In genomic region chr3:155512867-155513261, GRCh38 we compare ENCODE assay signal across 26 cellular contexts.
DNase-seq lines count a peak whose midpoint lies in the region; ATAC-seq, FAIRE-seq and TF ChIP-seq lines count a peak whose summit lies in the region.
"Had no signal": no experiment of that assay in that cellular context is flagged by ENCODE, and none has a peak within 500 bp of the region (broad histone marks: within the 10 kb centered on the region; RNA-seq: fewer than 3 reads in every experiment).

No MANE protein-coding gene starts in this region.

- no peak overlapping the region for H2BK20ac ChIP-seq in H1 (ENCODE audit: low read length)

- H3K9me3 Mint-ChIP-seq in MCF 10A (ENCODE audit: unreplicated experiment) (no peaks in the 10 kb centered on the region), endothelial cell (ENCODE audit: unreplicated experiment) (no peaks in the 10 kb centered on the region)

- 0 out of 2 replicates have a peak overlapping the region, but pooled peaks have one; percentile 4 for H2AK5ac ChIP-seq in H1 (ENCODE audit: low read depth, low read length)

- H3K36me3 Mint-ChIP-seq in MCF 10A (ENCODE audit: insufficient read depth, unreplicated experiment) (no peaks in the 10 kb centered on the region), endothelial cell (ENCODE audit: low read depth, unreplicated experiment) (peaks cover 36% of the 10 kb centered on the region)
- H3K36me3 Mint-ChIP-seq: CD8-positive, alpha-beta T cell; IgD-negative memory B cell had no signal

- H3K36me3 ChIP-seq in breast epithelium (no peaks in the 10 kb centered on the region), H1 (ENCODE audit: control insufficient read depth in 2 of 4, insufficient read depth in 4 of 4, low read length in 3 of 4) (peaks cover 0 to 12% (median 5%) of the 10 kb centered on the region in 4 experiments; a peak in 3 of 8 replicates), esophagus squamous epithelium (no peaks in the 10 kb centered on the region), smooth muscle cell (ENCODE audit: low read depth) (no peaks in the 10 kb centered on the region)

- no peak for ATAC-seq in GM18520 (IDR thresholded peaks at IDR 0.05; ENCODE audit: unreplicated experiment)
- ATAC-seq: CD8-positive, alpha-beta T cell; GM12878 had no signal

- H2AFZ ChIP-seq in H1 (ENCODE audit: low read length) (no peak overlapping the region), smooth muscle cell (ENCODE audit: low read depth) (peak overlapping the region; percentile 13)
- H2AFZ ChIP-seq: PC-9 had no signal

- H4K20me1 ChIP-seq in H1 (replicated peaks in 1 of 2; ENCODE audit: control insufficient read depth in 1 of 2, insufficient read depth in 2 of 2, low read length in 2 of 2) (no peaks in the 10 kb centered on the region), smooth muscle cell (ENCODE audit: low read depth) (no peaks in the 10 kb centered on the region)

- no peaks in the 10 kb centered on the region for H3K27me3 ChIP-seq in breast epithelium
- H3K27me3 ChIP-seq in H1 (replicated peaks in 1 of 4; ENCODE audit: control insufficient read depth in 3 of 4, extremely low read depth in 1 of 4, insufficient read depth in 3 of 4, low read length in 3 of 4), result no peaks in the 10 kb centered on the region
- H3K27me3 ChIP-seq in esophagus squamous epithelium, result no peaks in the 10 kb centered on the region
- no peaks in the 10 kb centered on the region for H3K27me3 ChIP-seq in smooth muscle cell (ENCODE audit: low read depth)

- H3K27me3 Mint-ChIP-seq in MCF 10A (ENCODE audit: insufficient read depth, unreplicated experiment) (no peaks in the 10 kb centered on the region), endothelial cell (ENCODE audit: unreplicated experiment) (no peaks in the 10 kb centered on the region)
- H3K27me3 Mint-ChIP-seq: B cell had no signal

- H3K4ac ChIP-seq in H1 (replicated peaks; ENCODE audit: insufficient read length, low read depth, low read length), result no peak overlapping the region

- H3K27ac Mint-ChIP-seq in MCF 10A (ENCODE audit: low read depth, unreplicated experiment), result peak overlapping the region; percentile 70
- H3K27ac Mint-ChIP-seq in endothelial cell (ENCODE audit: unreplicated experiment), result no peak overlapping the region
- H3K27ac Mint-ChIP-seq: B cell; CD8-positive, alpha-beta T cell; IgD-negative memory B cell had no signal

- H3K4me1 ChIP-seq in breast epithelium (no peaks in the 10 kb centered on the region), H1 (replicated peaks in 1 of 4; ENCODE audit: control insufficient read depth in 3 of 4, insufficient read depth in 4 of 4, low read length in 3 of 4) (peaks cover 0 to 5% (median 1%) of the 10 kb centered on the region in 4 experiments; a peak in 3 of 7 replicates), esophagus squamous epithelium (peaks cover 0 to 24% (median 0%) of the 10 kb centered on the region in 3 donors), smooth muscle cell (ENCODE audit: low read depth) (no peaks in the 10 kb centered on the region)
- H3K4me1 ChIP-seq: Caco-2 had no signal

- TF ChIP-seq CTCF in MCF 10A (IDR thresholded peaks at IDR 0.05; ENCODE audit: unreplicated experiment) (no peak), breast epithelium (IDR thresholded peaks at IDR 0.05) (no peak), H1 (IDR thresholded peaks at IDR 0.05; ENCODE audit: control extremely low read depth in 1 of 3, insufficient read depth in 1 of 3, low read depth in 1 of 3, low read length in 3 of 3) (no peak), esophagus squamous epithelium (IDR thresholded peaks at IDR 0.05) (no peak), smooth muscle cell (IDR thresholded peaks at IDR 0.05; ENCODE audit: borderline replicate concordance, insufficient read depth, poor library complexity, severe bottlenecking) (no peak), endothelial cell (IDR thresholded peaks at IDR 0.05; ENCODE audit: unreplicated experiment) (no peak)

- no TSS peak for BruUV-seq in MCF 10A (replicated peaks; lab: Mats Ljungman, UMichigan)

- H3K27ac ChIP-seq in breast epithelium (peak overlapping the region in 1 of 2 donors; percentile 29), H1 (ENCODE audit: low read depth, low read length) (no peak overlapping the region), esophagus squamous epithelium (peak overlapping the region; percentile 29 to 74 (median 53)), smooth muscle cell (ENCODE audit: low read depth) (peak overlapping the region; percentile 37)
- H3K27ac ChIP-seq: 22Rv1, C4-2B, PC-9, SK-N-MC had no signal

- no peaks in the 10 kb centered on the region for H3K79me1 ChIP-seq in H1 (ENCODE audit: low read depth, low read length)

- no peaks in the 10 kb centered on the region for H3K79me2 ChIP-seq in H1 (ENCODE audit: control insufficient read depth in 1 of 2, insufficient read depth in 2 of 2, low read length in 2 of 2)
- H3K79me2 ChIP-seq in smooth muscle cell (ENCODE audit: low read depth), result no peaks in the 10 kb centered on the region

- H3F3A ChIP-seq in smooth muscle cell (ENCODE audit: low read depth), result no peaks in the 10 kb centered on the region

- H3K23me2 ChIP-seq in H1 (ENCODE audit: low read depth, low read length), result no peaks in the 10 kb centered on the region

- H3K56ac ChIP-seq in H1 (replicated peaks; ENCODE audit: insufficient read length, low read depth, low read length), result no peak overlapping the region

- no peak overlapping the region for H2BK120ac ChIP-seq in H1 (replicated peaks; ENCODE audit: low read depth, low read length)

- TF ChIP-seq EP300 in H1 (IDR thresholded peaks at IDR 0.05; ENCODE audit: borderline replicate concordance in 1 of 2, low read depth in 2 of 2, low read length in 2 of 2), result no peak

- WGBS in H1 (ENCODE audit: extremely low coverage in 1 of 2, insufficient coverage in 1 of 2, insufficient read length in 1 of 2, insufficient replicate concordance in 2 of 2, low coverage in 1 of 2, low lambda C conversion rate in 2 of 2, missing lambda C conversion rate in 1 of 2), 2 experiments, result 90% methylated on average over 5 of the region's 5 CpGs; no CpG with 5 or more reads in 1 of the 2 experiments
- WGBS in esophagus squamous epithelium, 2 donors, result 41 to 68% methylated on average over 5 of the region's 5 CpGs
- 14% methylated on average over 5 of the region's 5 CpGs for WGBS in smooth muscle cell (ENCODE audit: low lambda C conversion rate)

- no peak for FAIRE-seq in H1 (lab: Jason Lieb, UNC)
- FAIRE-seq: GM12878, H54 had no signal

- DNase-seq in MCF 10A (ENCODE audit: unreplicated experiment) (peak; percentile 48), breast epithelium (ENCODE audit: low spot score in 2 of 2) (no peak), H1 (ENCODE audit: low read depth in 1 of 2, low spot score in 2 of 2) (no peak), esophagus squamous epithelium (lab: John Stamatoyannopoulos, UW) (no peak), smooth muscle cell (lab: John Stamatoyannopoulos, UW; ENCODE audit: unreplicated experiment) (no peak), endothelial cell (ENCODE audit: low spot score) (no peak), NCI-H2029 (lab: John Stamatoyannopoulos, UW) (no peak)
- DNase-seq: Caco-2; CD8-positive, alpha-beta T cell; GDM1; NCI-H1092; NCI-H1417 treated with DMSO at 0.1 percent for 48 hours; NCI-H1694 treated with DMSO at 0.1 percent for 48 hours; NCI-H524; NCI-H748 treated with DMSO at 0.1 percent for 48 hours; PC-9; RPMI8226; SHP77 treated with DMSO at 0.1 percent for 48 hours had no signal

- TF ChIP-seq POLR2A in breast epithelium (IDR thresholded peaks at IDR 0.05), result no peak
- TF ChIP-seq POLR2A in H1 (IDR thresholded peaks at IDR 0.05; ENCODE audit: control extremely low read depth in 1 of 2, low read depth in 2 of 2, low read length in 2 of 2), result no peak
- TF ChIP-seq POLR2A in esophagus squamous epithelium (IDR thresholded peaks at IDR 0.05), result no peak

- H4K8ac ChIP-seq in H1 (ENCODE audit: extremely low read depth, insufficient read depth, low read length), result no peak overlapping the region

- H3K4me1 Mint-ChIP-seq in MCF 10A (ENCODE audit: insufficient read depth, unreplicated experiment), result peaks cover 9% of the 10 kb centered on the region
- H3K4me1 Mint-ChIP-seq in endothelial cell (ENCODE audit: unreplicated experiment), result peaks cover 3% of the 10 kb centered on the region
- H3K4me1 Mint-ChIP-seq: B cell had no signal

- H3K4me3 ChIP-seq in breast epithelium, result no peak overlapping the region
- H3K4me3 ChIP-seq in H1 (ENCODE audit: extremely low read depth in 1 of 4, insufficient read depth in 2 of 4, low read depth in 3 of 4, low read length in 4 of 4), result no peak overlapping the region
- H3K4me3 ChIP-seq in esophagus squamous epithelium, result no peak overlapping the region
- H3K4me3 ChIP-seq in smooth muscle cell, result no peak overlapping the region
- H3K4me3 ChIP-seq: GM12878, PC-9, SK-N-MC had no signal

- TF ChIP-seq RAD21 in H1 (IDR thresholded peaks at IDR 0.05 in 1 of 2, conservative IDR thresholded peaks at IDR 0.05 in 1 of 2; ENCODE audit: low read depth in 2 of 2, low read length in 2 of 2), result no peak

- CTCF ChIA-PET in MCF 10A (lab: Yijun Ruan, JAX) (interaction anchor here (0.7 kb wide), 1 partner anchor 9 kb away, joined by 3 read pairs; no protein-coding TSS in a partner anchor), H1 (lab: Charles Lee; ENCODE audit: partially characterized antibody) (interaction anchor here (0.6 to 1.0 kb wide), 3 partner anchors 130 to 396 kb away, joined by 3 read pairs; no protein-coding TSS in a partner anchor)

- intact Hi-C loops in MCF 10A (cut with micrococcal nuclease), result no loop called here
- intact Hi-C loops in breast epithelium (cut with DNase I; ENCODE audit: low total_unique reads), result no loop called here
- intact Hi-C loops in esophagus squamous epithelium (cut with DNase I), result no loop called here

- no peak overlapping the region for H2BK5ac ChIP-seq in H1 (ENCODE audit: low read depth, low read length)

- H2BK15ac ChIP-seq in H1 (ENCODE audit: low read length), result no peak overlapping the region

- no peak overlapping the region for H4K5ac ChIP-seq in H1 (ENCODE audit: insufficient read length, low read depth, low read length)

- H3K4me2 ChIP-seq in H1 (ENCODE audit: insufficient read depth in 1 of 2, low read depth in 2 of 2, low read length in 2 of 2) (peak overlapping the region in 1 of 2 experiments; percentile 66; a peak in 1 of 4 replicates), smooth muscle cell (peak overlapping the region; percentile 48)
- H3K4me2 ChIP-seq: PC-9 had no signal

- H3K14ac ChIP-seq in H1 (ENCODE audit: insufficient read length), result no peak overlapping the region

- peak overlapping the region; percentile 10 for H3K4me3 Mint-ChIP-seq in MCF 10A (ENCODE audit: unreplicated experiment)
- H3K4me3 Mint-ChIP-seq in endothelial cell (ENCODE audit: unreplicated experiment), result no peak overlapping the region
- H3K4me3 Mint-ChIP-seq: B cell; CD8-positive, alpha-beta T cell; IgD-negative memory B cell had no signal

- H2BK12ac ChIP-seq in H1 (ENCODE audit: low read depth, low read length), result no peak overlapping the region

- no peak overlapping the region for H3K9ac ChIP-seq in H1 (replicated peaks in 1 of 4; ENCODE audit: extremely low read depth in 1 of 4, low read depth in 3 of 4, low read length in 3 of 4)
- H3K9ac ChIP-seq in smooth muscle cell (ENCODE audit: low read depth), result no peak overlapping the region

- POLR2A ChIA-PET in MCF 10A (lab: Yijun Ruan, JAX) (interaction anchor here (0.5 to 1.4 kb wide), 5 partner anchors 11 to 548 kb away, joined by 3 to 6 read pairs (median 3); no protein-coding TSS in a partner anchor), H1 (lab: Charles Lee; ENCODE audit: partially characterized antibody) (interaction anchor here (0.6 to 1.5 kb wide), 3 partner anchors 10 to 198 kb away, joined by 3 to 4 read pairs (median 3); no protein-coding TSS in a partner anchor)

- no peak overlapping the region for H3K23ac ChIP-seq in H1 (ENCODE audit: insufficient read length)

- H3K9me3 ChIP-seq in breast epithelium (no peaks in the 10 kb centered on the region), H1 (ENCODE audit: insufficient read depth in 2 of 2, low read depth in 1 of 2, low read length in 1 of 2) (no peaks in the 10 kb centered on the region), esophagus squamous epithelium (no peaks in the 10 kb centered on the region), smooth muscle cell (replicated peaks; ENCODE audit: low read depth) (no peaks in the 10 kb centered on the region)
- H3K9me3 ChIP-seq: Caco-2 had no signal

- H4K91ac ChIP-seq in H1 (replicated peaks; ENCODE audit: insufficient read length, low read length), result no peak overlapping the region

- no peak overlapping the region for H3K18ac ChIP-seq in H1 (ENCODE audit: extremely low read depth, low read length)
